8 cellular contexts compared by ENCODE assay signal in the genomic region with DNA sequence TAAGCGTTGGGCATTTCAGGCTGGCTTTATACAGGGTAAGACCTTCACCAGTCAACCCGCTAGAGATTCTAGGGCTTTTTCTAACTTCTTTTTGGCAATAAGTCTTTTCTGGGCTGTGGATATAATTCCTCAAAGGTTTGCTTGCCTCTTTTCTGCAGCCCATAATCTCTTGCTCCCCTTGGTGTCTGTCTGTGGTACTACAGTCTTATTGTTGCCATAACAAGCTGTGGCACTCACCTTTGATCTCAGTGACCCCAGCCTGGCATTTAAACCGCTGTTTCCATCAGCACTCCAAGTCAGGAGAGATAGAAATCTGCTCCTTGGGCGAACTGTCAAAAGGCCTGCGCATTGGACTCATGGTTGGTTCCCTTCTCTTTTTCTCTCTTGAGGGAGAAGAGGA. TPM values are rescaled to one million over a fixed set of nuclear protein-coding genes. Genes with fewer than 3 reads are reported as not detected.
DNase-seq lines count a peak whose midpoint lies in the region; ATAC-seq, FAIRE-seq and TF ChIP-seq lines count a peak whose summit lies in the region.

No MANE protein-coding gene starts in this region.

- H3K14ac ChIP-seq in IMR-90 (replicated peaks; ENCODE audit: low read depth, low read length), result no peak overlapping the region

- no peaks in the 10 kb centered on the region for H3K4me1 Mint-ChIP-seq in naive thymus-derived CD4-positive, alpha-beta T cell

- no peaks in the 10 kb centered on the region for H3K9me3 ChIP-seq in IMR-90 (ENCODE audit: control insufficient read depth, insufficient read depth, low read length)
- no peaks in the 10 kb centered on the region for H3K9me3 ChIP-seq in GM12878 (replicated peaks; ENCODE audit: control insufficient read depth, insufficient read depth, low read length)
- H3K9me3 ChIP-seq in naive thymus-derived CD4-positive, alpha-beta T cell (ENCODE audit: control insufficient read depth in 2 of 3, low read length in 3 of 3), result no peaks in the 10 kb centered on the region

- H3K9ac ChIP-seq in IMR-90 (ENCODE audit: low read depth, low read length), result no peak overlapping the region
- no peak overlapping the region for H3K9ac ChIP-seq in GM12878 (ENCODE audit: control insufficient read depth, insufficient read depth, low read length)

- H3K27ac Mint-ChIP-seq in naive thymus-derived CD4-positive, alpha-beta T cell, result peak overlapping the region in 1 of 9 donors; percentile 17

- no peak overlapping the region for H2BK5ac ChIP-seq in IMR-90 (ENCODE audit: low read depth, low read length, poor library complexity, severe bottlenecking)

- CTCF ChIA-PET in IMR-90 (lab: Yijun Ruan, JAX), result interaction anchor here (1.0 to 1.8 kb wide), 4 partner anchors 12 to 31 kb away, joined by 3 to 6 read pairs (median 4); no protein-coding TSS in a partner anchor
- CTCF ChIA-PET in GM12878 (lab: Yijun Ruan, JAX), result interaction anchor here (0.7 to 2.2 kb wide), 2 partner anchors 23 to 31 kb away, joined by 3 to 11 read pairs; no protein-coding TSS in a partner anchor
- CTCF ChIA-PET in naive thymus-derived CD4-positive, alpha-beta T cell (lab: Charles Lee), result no interaction called here

- H2AK5ac ChIP-seq in IMR-90 (ENCODE audit: low read depth, low read length), result no peak overlapping the region

- POLR2A ChIA-PET in IMR-90 (lab: Charles Lee; ENCODE audit: unreplicated experiment), result no interaction called here
- POLR2A ChIA-PET in GM12878 (lab: Charles Lee), result interaction anchor here (0.5 kb wide), 1 partner anchor 99 kb away, joined by 3 read pairs; no protein-coding TSS in a partner anchor
- POLR2A ChIA-PET in naive thymus-derived CD4-positive, alpha-beta T cell (lab: Charles Lee), result no interaction called here

- no peak for TF ChIP-seq POLR2A in IMR-90 (IDR thresholded peaks at IDR 0.05; ENCODE audit: low read depth, low read length)
- TF ChIP-seq POLR2A in GM12878 (IDR thresholded peaks at IDR 0.05; ENCODE audit: low read depth, low read length), result no peak

- no peak overlapping the region for H4K91ac ChIP-seq in IMR-90 (ENCODE audit: insufficient read depth, low read depth, low read length)

- H3K9me1 ChIP-seq in IMR-90 (ENCODE audit: insufficient read depth, low read length), result no peaks in the 10 kb centered on the region; the same call in 1 of the 2 replicates

- DNase-seq in SKM-1 treated with dmso at 0.1 percent for 144 hours (lab: John Stamatoyannopoulos, UW; ENCODE audit: unreplicated experiment), result peak; percentile 21
- no peak for DNase-seq in SKM-1 (lab: John Stamatoyannopoulos, UW; ENCODE audit: unreplicated experiment)
- peak; percentile 37 for DNase-seq in IMR-90
- DNase-seq in GM12878 (ENCODE audit: low read depth, low spot score), result no peak
- DNase-seq in naive thymus-derived CD4-positive, alpha-beta T cell, result peak in 5 of 9 donors; percentile 11 to 29 (median 22)
- DNase-seq in NCI-H510A (lab: John Stamatoyannopoulos, UW), result no peak

- no peak overlapping the region for H2AK9ac ChIP-seq in IMR-90 (replicated peaks; ENCODE audit: low read depth, low read length, poor library complexity)

- dilution Hi-C loops in IMR-90 (cut with HindIII; ENCODE audit: low sequenced_read_pairs, unreplicated experiment), result no loop called here

- peaks cover 0 to 35% (median 25%) of the 10 kb centered on the region in 5 donors for H3K27me3 Mint-ChIP-seq in naive thymus-derived CD4-positive, alpha-beta T cell

- RAD21 ChIA-PET in GM12878 (lab: Charles Lee; ENCODE audit: unreplicated experiment), result interaction anchor here (1.2 kb wide), 1 partner anchor 16 kb away, joined by 3 read pairs; no protein-coding TSS in a partner anchor

- no peak overlapping the region for H4K8ac ChIP-seq in IMR-90 (ENCODE audit: low read depth in 2 of 2, low read length in 2 of 2)

- H2BK120ac ChIP-seq in IMR-90 (ENCODE audit: low read depth, low read length), result no peak overlapping the region

- TF ChIP-seq RAD21 in IMR-90 (IDR thresholded peaks at IDR 0.05; ENCODE audit: low read length) (peak; percentile 67), GM12878 (IDR thresholded peaks at IDR 0.05; ENCODE audit: insufficient read depth, low read depth, low read length) (peak; percentile 55)

- H2BK20ac ChIP-seq in IMR-90 (ENCODE audit: low read depth, low read length), result no peak overlapping the region

- H3K27me3 ChIP-seq in IMR-90 (ENCODE audit: control insufficient read depth, insufficient read depth, low read length) (no peaks in the 10 kb centered on the region), GM12878 (replicated peaks in 1 of 2; ENCODE audit: control insufficient read depth in 2 of 2, insufficient read depth in 2 of 2, low read length in 1 of 2) (no peaks in the 10 kb centered on the region)
- H3K27me3 ChIP-seq in naive thymus-derived CD4-positive, alpha-beta T cell (ENCODE audit: control insufficient read depth in 2 of 2, insufficient read depth in 2 of 2, low read length in 2 of 2), result no peaks in the 10 kb centered on the region

- ATAC-seq in IMR-90 (ENCODE audit: low read depth) (peak; percentile 93), GM12878 (peak; percentile 80), GM21717 (IDR thresholded peaks at IDR 0.05; ENCODE audit: unreplicated experiment) (no peak), GM21786 (IDR thresholded peaks at IDR 0.05; ENCODE audit: unreplicated experiment) (no peak)
- peak; percentile 53 for ATAC-seq in naive thymus-derived CD4-positive, alpha-beta T cell

- FAIRE-seq in GM12878 (lab: Jason Lieb, UNC), result no peak

- TF ChIP-seq CTCF in IMR-90 (conservative IDR thresholded peaks at IDR 0.05; ENCODE audit: low read depth, low read length) (peak; percentile 60), GM12878 (IDR thresholded peaks at IDR 0.05 in 2 of 3, conservative IDR thresholded peaks at IDR 0.05 in 1 of 3; ENCODE audit: control insufficient read depth in 2 of 3, extremely low read depth in 1 of 3, insufficient read depth in 1 of 3, low read depth in 3 of 3, low read length in 3 of 3) (peak; percentile 52 to 55 (median 52); a peak in 5 of 6 replicates)

- no peak overlapping the region for H3K18ac ChIP-seq in IMR-90 (ENCODE audit: low read depth, low read length)

- H3K79me1 ChIP-seq in IMR-90 (ENCODE audit: low read depth in 1 of 2, low read length in 2 of 2), result no peaks in the 10 kb centered on the region; a peak in 1 of 4 replicates

- peaks cover 0 to 14% (median 10%) of the 10 kb centered on the region in 5 donors for H3K36me3 Mint-ChIP-seq in naive thymus-derived CD4-positive, alpha-beta T cell

- H3K4me2 ChIP-seq in IMR-90 (ENCODE audit: low read depth, low read length) (no peak overlapping the region), GM12878 (ENCODE audit: control insufficient read depth, insufficient read depth) (no peak overlapping the region)

- intact Hi-C loops in IMR-90 (cut with micrococcal nuclease), result loop anchor here (2.0 kb wide), 1 partner anchor 54 kb away; no protein-coding TSS in a partner anchor
- intact Hi-C loops in GM12878 (cut with micrococcal nuclease; ENCODE audit: unreplicated experiment), result no loop called here
- intact Hi-C loops in naive thymus-derived CD4-positive, alpha-beta T cell (cut with micrococcal nuclease), result loop anchor here in 1 of 2 donors (10.0 kb wide), 1 partner anchor 54 kb away; a partner anchor contains a TSS

- H3K36me3 ChIP-seq in IMR-90 (ENCODE audit: control insufficient read depth, insufficient read depth, low read length), result no peaks in the 10 kb centered on the region
- H3K36me3 ChIP-seq in GM12878 (ENCODE audit: control insufficient read depth in 2 of 2, insufficient read depth in 2 of 2, low read length in 1 of 2), result no peaks in the 10 kb centered on the region
- H3K36me3 ChIP-seq in naive thymus-derived CD4-positive, alpha-beta T cell (ENCODE audit: control insufficient read depth in 2 of 3, insufficient read depth in 3 of 3, low read length in 3 of 3), result no peaks in the 10 kb centered on the region

- H3K23ac ChIP-seq in IMR-90 (ENCODE audit: low read depth, low read length), result no peak overlapping the region

- in situ Hi-C loops in IMR-90 (cut with MboI; ENCODE audit: low sequenced_read_pairs) (no loop called here), GM12878 (cut with MboI) (no loop called here)

- WGBS in IMR-90 (ENCODE audit: extremely low coverage in 2 of 2, insufficient read length in 1 of 2), 2 experiments, result no CpG with 5 or more reads among the region's 5 CpGs
- 50% methylated on average over 5 of the region's 5 CpGs for WGBS in GM12878 (ENCODE audit: insufficient coverage, insufficient replicate concordance, low lambda C conversion rate, missing lambda C conversion rate)

- H3K79me2 ChIP-seq in GM12878 (ENCODE audit: control insufficient read depth, insufficient read depth, low read length), result peaks cover 4% of the 10 kb centered on the region

- H3K4me3 ChIP-seq in IMR-90 (ENCODE audit: insufficient read depth, low read depth, low read length) (no peak overlapping the region), GM12878 (no peak overlapping the region)
- no peak overlapping the region for H3K4me3 ChIP-seq in naive thymus-derived CD4-positive, alpha-beta T cell (ENCODE audit: low read length)

- SMC1A ChIA-PET in GM12878 (lab: Charles Lee; ENCODE audit: uncharacterized antibody, unreplicated experiment), result interaction anchor here (1.3 to 1.7 kb wide), 3 partner anchors 14 to 31 kb away, joined by 4 to 5 read pairs (median 4); no protein-coding TSS in a partner anchor

- no peak overlapping the region for H3K4me3 Mint-ChIP-seq in naive thymus-derived CD4-positive, alpha-beta T cell

- H2AFZ ChIP-seq in IMR-90 (replicated peaks; ENCODE audit: low read length, poor library complexity) (no peak overlapping the region), GM12878 (ENCODE audit: control insufficient read depth, low read depth, low read length) (no peak overlapping the region)

- no peak overlapping the region for H3K56ac ChIP-seq in IMR-90 (ENCODE audit: extremely low read depth, insufficient read depth, low read length)

- no peak overlapping the region for H4K5ac ChIP-seq in IMR-90 (ENCODE audit: low read depth, low read length)

- H2BK15ac ChIP-seq in IMR-90 (ENCODE audit: low read depth, low read length), result no peak overlapping the region

- H3K9me3 Mint-ChIP-seq in naive thymus-derived CD4-positive, alpha-beta T cell, result peaks cover 0 to 17% (median 10%) of the 10 kb centered on the region in 11 donors

- no peak overlapping the region for H3K4ac ChIP-seq in IMR-90 (ENCODE audit: low read depth, low read length)

- H3K27ac ChIP-seq in IMR-90 (ENCODE audit: insufficient read depth, low read length) (no peak overlapping the region), GM12878 (ENCODE audit: control insufficient read depth, insufficient read depth) (no peak overlapping the region)
- no peak overlapping the region for H3K27ac ChIP-seq in naive thymus-derived CD4-positive, alpha-beta T cell (ENCODE audit: low read depth, low read length)

- H4K20me1 ChIP-seq in IMR-90 (ENCODE audit: insufficient read depth, low read length) (no peaks in the 10 kb centered on the region), GM12878 (ENCODE audit: control insufficient read depth, insufficient read depth) (no peaks in the 10 kb centered on the region)

- no TSS peak for BruUV-seq in IMR-90 (replicated peaks; lab: Mats Ljungman, UMichigan)
- no TSS peak for BruUV-seq in GM12878 (replicated peaks; lab: Mats Ljungman, UMichigan)

- no peaks in the 10 kb centered on the region for H3K4me1 ChIP-seq in IMR-90 (ENCODE audit: control insufficient read depth, insufficient read depth, low read length)
- no peaks in the 10 kb centered on the region for H3K4me1 ChIP-seq in GM12878 (ENCODE audit: control insufficient read depth, insufficient read depth, low read length)
- H3K4me1 ChIP-seq in naive thymus-derived CD4-positive, alpha-beta T cell (ENCODE audit: control insufficient read depth in 2 of 2, insufficient read depth in 2 of 2, low read length in 2 of 2), result no peaks in the 10 kb centered on the region

- TF ChIP-seq EP300 in GM12878 (IDR thresholded peaks at IDR 0.05; ENCODE audit: borderline replicate concordance in 1 of 2, control insufficient read depth in 1 of 2, low read depth in 2 of 2, low read length in 2 of 2), result no peak

RNA-seq across cellular contexts. Expression of a gene that starts 14.5 kb away (rescaled TPM):
- total RNA-seq in IMR-90 (2012; rRNA removed) (11.7 and 13.3 TPM in 2 replicates), GM12878 (2014; rRNA removed) (20.1 and 22.1 TPM in 2 replicates), GM12878 (2014; rRNA removed; fragmentation: Illumina TruSeq; extraction: Trizol) (29.3 and 30.3 TPM in 2 replicates), GM12878 (2021) (21.0 and 26.0 TPM in 2 replicates)
- polyA plus RNA-seq in IMR-90 (2012; rRNA removed) (15.0 and 16.4 TPM in 2 replicates), GM12878 (2011; rRNA removed) (34.8 and 43.5 TPM in 2 replicates), GM12878 (2014; fragmentation: Illumina TruSeq; extraction: Trizol) (34.2 and 34.9 TPM in 2 replicates), GM12878 (2014; fragmentation: Nextera tagmentation; extraction: Ambion mirVana) (10 to 100 TPM; 16.6 to 29.3 TPM), GM12878 (2014; rRNA removed) (21.6 and 27.7 TPM in 2 replicates), GM12878 (2016; fragmentation: Nextera tagmentation; extraction: Ambion mirVana) (10 to 100 TPM; 15.9 to 17.1 TPM)
- 4.3 and 5.5 TPM in 2 replicates for polyA plus RNA-seq in IMR-90 (2012; cell fraction: cytosol; rRNA removed)
- polyA plus RNA-seq in IMR-90 (2012; cell fraction: nucleus; rRNA removed; ENCODE audit: low replicate concordance), result 6.4 and 45.4 TPM in 2 replicates
- total RNA-seq in GM12878 (2013; cell fraction: nucleolus; rRNA removed), result 65.9 and 72.3 TPM in 2 replicates
- polyA plus RNA-seq in GM12878 (2011; ENCODE audit: low read depth), result 21.0 TPM
- polyA plus RNA-seq in GM12878 (2011; cell fraction: cytosol; rRNA removed), result 18.1 and 22.2 TPM in 2 replicates
- 52.9 and 58.7 TPM in 2 replicates for polyA plus RNA-seq in GM12878 (2011; cell fraction: nucleus; rRNA removed)
- 36.8 and 41.3 TPM in 2 replicates for polyA plus RNA-seq in GM12878 (2012)
- 10.8 and 11.4 TPM in 2 replicates for polyA minus RNA-seq in GM12878 (2011; rRNA and poly(A)+ RNA removed)
- 4.9 and 7.8 TPM in 2 replicates for polyA minus RNA-seq in GM12878 (2011; cell fraction: cytosol; rRNA and poly(A)+ RNA removed)
- polyA minus RNA-seq in GM12878 (2011; cell fraction: nucleus; rRNA and poly(A)+ RNA removed), result 10.2 and 16.4 TPM in 2 replicates
- total RNA-seq in naive thymus-derived CD4-positive, alpha-beta T cell, result 100 to 1,000 TPM in 2 of 5 experiments, 10 to 100 TPM in 3; 50.6 to 131 (median 65.6) TPM
- 10 to 100 TPM; 14.3 to 18.4 TPM for polyA plus RNA-seq in naive thymus-derived CD4-positive, alpha-beta T cell

RNA-seq across cellular contexts. Expression of a gene that starts 57.6 kb away (rescaled TPM):
- total RNA-seq in IMR-90 (2012; rRNA removed) (not detected in 2 replicates), GM12878 (2014; rRNA removed) (0.38 and 0.56 TPM in 2 replicates), GM12878 (2014; rRNA removed; fragmentation: Illumina TruSeq; extraction: Trizol) (1.2 TPM in 2 replicates), GM12878 (2021) (0.96 and 1.1 TPM in 2 replicates)
- polyA plus RNA-seq in IMR-90 (2012; rRNA removed) (not detected in 2 replicates), GM12878 (2011; rRNA removed) (0.31 and 0.71 TPM in 2 replicates), GM12878 (2014; fragmentation: Illumina TruSeq; extraction: Trizol) (1.5 and 1.6 TPM in 2 replicates), GM12878 (2014; fragmentation: Nextera tagmentation; extraction: Ambion mirVana) (1 to 10 TPM; 1.2 to 1.9 TPM), GM12878 (2014; rRNA removed) (0.52 and 0.92 TPM in 2 replicates), GM12878 (2016; fragmentation: Nextera tagmentation; extraction: Ambion mirVana) (1 to 10 TPM in 1 of 2 experiments, under 1 TPM in 1; 0.83 to 1.3 TPM)
- polyA plus RNA-seq in IMR-90 (2012; cell fraction: cytosol; rRNA removed), result not detected in 2 replicates
- not detected in 2 replicates for polyA plus RNA-seq in IMR-90 (2012; cell fraction: nucleus; rRNA removed; ENCODE audit: low replicate concordance)
- 0.76 and 0.94 TPM in 2 replicates for total RNA-seq in GM12878 (2013; cell fraction: nucleolus; rRNA removed)
- 0.29 TPM for polyA plus RNA-seq in GM12878 (2011; ENCODE audit: low read depth)
- 0.08 and 0.09 TPM in 2 replicates for polyA plus RNA-seq in GM12878 (2011; cell fraction: cytosol; rRNA removed)
- 0.57 and 0.82 TPM in 2 replicates for polyA plus RNA-seq in GM12878 (2011; cell fraction: nucleus; rRNA removed)
- polyA plus RNA-seq in GM12878 (2012), result 0.77 and 0.96 TPM in 2 replicates
- polyA minus RNA-seq in GM12878 (2011; rRNA and poly(A)+ RNA removed), result not detected in 2 replicates
- polyA minus RNA-seq in GM12878 (2011; cell fraction: cytosol; rRNA and poly(A)+ RNA removed), result not detected in 2 replicates
- polyA minus RNA-seq in GM12878 (2011; cell fraction: nucleus; rRNA and poly(A)+ RNA removed), result not detected in 2 replicates
- total RNA-seq in naive thymus-derived CD4-positive, alpha-beta T cell, result under 1 TPM in 1 of 5 experiments, not detected in 4; 0.24 TPM
- polyA plus RNA-seq in naive thymus-derived CD4-positive, alpha-beta T cell, result not detected

Comparison
In these comparisons a context has a peak if more than half of its experiments do, and no peak if none do; other contexts are left out.
1. DNase-seq: peak in SKM-1 treated with dmso at 0.1 percent for 144 hours (single experiment), IMR-90 (single experiment) and naive thymus-derived CD4-positive, alpha-beta T cell (5 of 9); none in SKM-1 (single experiment), GM12878 (single experiment) and NCI-H510A (single experiment).
2. ATAC-seq: peak in IMR-90 (single experiment), GM12878 (single experiment) and naive thymus-derived CD4-positive, alpha-beta T cell (single experiment); none in GM21717 (single experiment) and GM21786 (single experiment).